ENCODE assay signal across 9 cellular contexts in the genomic region with DNA sequence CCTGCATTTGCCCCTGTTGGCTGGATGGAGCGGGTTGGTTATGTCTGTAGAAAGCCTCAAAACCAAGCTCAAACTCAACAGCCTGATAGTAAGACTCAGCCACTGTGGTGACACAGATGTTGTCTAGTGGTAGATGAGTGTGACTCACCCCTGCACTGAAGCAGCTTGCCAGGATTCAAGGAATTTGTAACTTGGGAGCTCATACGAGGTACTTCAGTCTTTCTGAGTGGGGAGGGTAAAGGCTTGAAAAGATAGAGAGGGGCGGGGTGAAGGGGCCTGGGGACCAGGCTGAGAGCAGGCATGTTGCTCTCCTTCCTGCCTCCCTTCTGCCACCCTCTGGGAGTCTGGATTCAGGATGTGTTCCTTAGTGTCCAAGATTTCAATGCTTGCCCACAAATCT. TPM values are rescaled to one million over a fixed set of nuclear protein-coding genes. Genes with fewer than 3 reads are reported as not detected.
DNase-seq lines count a peak whose midpoint lies in the region; ATAC-seq and TF ChIP-seq lines count a peak whose summit lies in the region.
"Had no signal": no experiment of that assay in that cellular context is flagged by ENCODE, and none has a peak within 500 bp of the region (broad histone marks: within the 10 kb centered on the region; RNA-seq: fewer than 3 reads in every experiment).

No MANE protein-coding gene starts in this region.

- H3K27ac Mint-ChIP-seq in Caco-2 (ENCODE audit: unreplicated experiment) (peak overlapping the region; percentile 2), nephron (peak overlapping the region in 2 of 3 experiments; percentile 7 to 9)

- intact Hi-C loops in Caco-2 (cut with micrococcal nuclease; ENCODE audit: unreplicated experiment) = loop anchor here (10.0 kb wide), 1 partner anchor 144 kb away; no protein-coding TSS in a partner anchor

- no TSS peak for BruUV-seq in Caco-2 (replicated peaks; lab: Mats Ljungman, UMichigan)

- H3K4me3 ChIP-seq in Caco-2 (ENCODE audit: low read depth, low read length) = no peak overlapping the region

- no peak for ATAC-seq in GM21576 (IDR thresholded peaks at IDR 0.05; ENCODE audit: unreplicated experiment)

- CTCF ChIA-PET in Caco-2 (lab: Charles Lee) = interaction anchor here (0.6 to 0.7 kb wide), 2 partner anchors 8 to 68 kb away, joined by 3 to 7 read pairs; no protein-coding TSS in a partner anchor

- no peak overlapping the region for H3K27ac ChIP-seq in epithelial cell of prostate
- H3K27ac ChIP-seq: KMS-11 had no signal

- H3K9me3 Mint-ChIP-seq in Caco-2 (ENCODE audit: unreplicated experiment) (no peaks in the 10 kb centered on the region), nephron (peaks cover 3% of the 10 kb centered on the region)

- H3K4me3 Mint-ChIP-seq in Caco-2 (ENCODE audit: unreplicated experiment) (no peak overlapping the region), nephron (no peak overlapping the region)

- POLR2A ChIA-PET in Caco-2 (lab: Charles Lee) = no interaction called here

- H3K36me3 Mint-ChIP-seq in Caco-2 (ENCODE audit: insufficient read depth, unreplicated experiment) (no peaks in the 10 kb centered on the region), nephron (ENCODE audit: low read depth) (peaks cover 11% of the 10 kb centered on the region)

- H3K36me3 ChIP-seq in Caco-2 (ENCODE audit: control insufficient read depth, insufficient read depth, low read length) = no peaks in the 10 kb centered on the region

- DNase-seq in Caco-2 = no peak
- DNase-seq in NCI-H2171 (lab: John Stamatoyannopoulos, UW) = peak; percentile 60
- peak; percentile 34 for DNase-seq in epithelial cell of prostate (ENCODE audit: low read depth, low spot score)
- no peak for DNase-seq in NCI-H1436 (lab: John Stamatoyannopoulos, UW)
- DNase-seq in stimulated activated naive CD4-positive, alpha-beta T cell (lab: John Stamatoyannopoulos, UW) = no peak
- no peak for DNase-seq in NCI-H2081 treated with DMSO at 0.1 percent for 48 hours (lab: John Stamatoyannopoulos, UW)

- no peaks in the 10 kb centered on the region; the same call in 1 of the 2 replicates for H3K4me1 ChIP-seq in Caco-2

- H3K27me3 ChIP-seq in Caco-2 (replicated peaks; ENCODE audit: control insufficient read depth, insufficient read depth, low read length) = no peaks in the 10 kb centered on the region

- no peaks in the 10 kb centered on the region for H3K27me3 Mint-ChIP-seq in Caco-2 (ENCODE audit: insufficient read depth, unreplicated experiment)
- peaks cover 7% of the 10 kb centered on the region for H3K27me3 Mint-ChIP-seq in nephron (ENCODE audit: low read depth)

- H3K4me1 Mint-ChIP-seq in Caco-2 (ENCODE audit: low read depth, unreplicated experiment) (no peaks in the 10 kb centered on the region), nephron (peaks cover 41% of the 10 kb centered on the region)

- no peaks in the 10 kb centered on the region for H3K9me3 ChIP-seq in Caco-2

- TF ChIP-seq CTCF in Caco-2 (IDR thresholded peaks at IDR 0.05; ENCODE audit: insufficient read depth in 1 of 2, low read depth in 1 of 2, low read length in 1 of 2, severe bottlenecking in 1 of 2, unreplicated experiment in 1 of 2) = no peak
- no peak for TF ChIP-seq CTCF in nephron (IDR thresholded peaks at IDR 0.05; ENCODE audit: unreplicated experiment in 3 of 3)

RNA-seq across cellular contexts. Expression of a gene that starts 22.9 kb away (rescaled TPM):
- total RNA-seq in Caco-2 (2022) = 0.19 and 0.52 TPM in 2 replicates

Comparison
In these comparisons a context has a peak if more than half of its experiments do, and no peak if none do; other contexts are left out.
1. DNase-seq: peak in NCI-H2171 (single experiment) and epithelial cell of prostate (single experiment); none in Caco-2 (0 of 2), NCI-H1436 (single experiment), stimulated activated naive CD4-positive, alpha-beta T cell (0 of 6) and NCI-H2081 treated with DMSO at 0.1 percent for 48 hours (single experiment).